ENCODE assay signal across 5 cellular contexts in genomic region chr10:16063350-16063749, GRCh38.
"Had no signal": no experiment of that assay in that cellular context is flagged by ENCODE, and none has a peak within 500 bp of the region (broad histone marks: within the 10 kb centered on the region; RNA-seq: fewer than 3 reads in every experiment).

No MANE protein-coding gene starts in this region.

- H3K4me1 Mint-ChIP-seq: H9 had no signal

- ATAC-seq: K562 had no signal

- H2AFZ ChIP-seq: GM23248 had no signal

- H3K27ac Mint-ChIP-seq: H9 had no signal

- DNase-seq: GM23248, H9, HCEC 1CT, IMR-90 had no signal

- H3K27ac ChIP-seq: GM23248 had no signal

- H3K4me3 Mint-ChIP-seq: H9 had no signal

- H3K4me3 ChIP-seq: GM23248, K562 had no signal

- H3K9me3 Mint-ChIP-seq: H9 had no signal
